16 cellular contexts compared by ENCODE assay signal in the genomic region with DNA sequence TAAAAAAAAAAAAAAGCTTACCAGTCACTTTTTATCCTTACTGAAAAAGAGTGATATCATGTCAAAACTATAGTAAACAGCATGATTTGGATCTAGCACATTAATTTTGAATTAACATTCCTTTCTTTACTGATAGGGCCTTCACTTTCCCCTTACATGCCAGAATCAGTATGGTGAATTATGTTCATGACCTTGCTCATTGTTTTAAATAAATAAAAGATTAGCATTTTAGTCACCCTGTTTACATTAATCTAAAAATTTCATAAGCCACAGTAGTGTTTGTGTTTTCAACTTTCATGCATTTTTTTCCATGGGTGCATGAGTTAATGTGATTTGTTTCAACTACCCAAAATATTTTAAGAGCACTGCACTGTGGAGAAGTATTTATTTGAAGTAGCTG.
DNase-seq lines count a peak whose midpoint lies in the region; ATAC-seq and TF ChIP-seq lines count a peak whose summit lies in the region.
"Had no signal": no experiment of that assay in that cellular context is flagged by ENCODE, and none has a peak within 500 bp of the region (broad histone marks: within the 10 kb centered on the region; RNA-seq: fewer than 3 reads in every experiment).

No MANE protein-coding gene starts in this region.

- no peak overlapping the region for H3K9ac ChIP-seq in IMR-90 (ENCODE audit: low read depth, low read length)

- H3K9me1 ChIP-seq in IMR-90 (ENCODE audit: insufficient read depth, low read length), result no peaks in the 10 kb centered on the region

- H3K27me3 ChIP-seq in IMR-90 (ENCODE audit: control insufficient read depth, insufficient read depth, low read length), result peaks cover 2% of the 10 kb centered on the region; the same call in 1 of the 2 replicates

- H2BK120ac ChIP-seq in IMR-90 (ENCODE audit: low read depth, low read length), result no peak overlapping the region

- POLR2A ChIA-PET in IMR-90 (lab: Charles Lee; ENCODE audit: unreplicated experiment) (no interaction called here), HEK293T (lab: Yijun Ruan, JAX) (no interaction called here)

- DNase-seq in IMR-90 (peak; percentile 4), amniotic epithelial cell (ENCODE audit: low read depth) (peak; percentile 48), mesothelial cell of epicardium (ENCODE audit: low spot score in 2 of 2, unreplicated experiment in 2 of 2) (no peak), HEK293T (ENCODE audit: extremely low spot score) (no peak)
- DNase-seq in stimulated activated naive CD8-positive, alpha-beta T cell treated with anti-CD3 and anti-CD28 coated beads, Interleukin-15, Interleukin-2, amounts not matched to agents 100 U/mL and 50 U/mL, for 24 hours, result no peak
- DNase-seq: C1 segment of cervical spinal cord; Calu3; CD4-positive, alpha-beta memory T cell; DMS53; DMS79 treated with DMSO at 0.1 percent for 48 hours; GF-D8; GOT3; H7; HCEC 1CT; HFFc6 had no signal

- H4K91ac ChIP-seq in IMR-90 (ENCODE audit: insufficient read depth, low read depth, low read length), result no peak overlapping the region

- in situ Hi-C loops in IMR-90 (cut with MboI; ENCODE audit: low sequenced_read_pairs), result loop anchor here (25.0 kb wide), 1 partner anchor 1008 kb away; no protein-coding TSS in a partner anchor

- no peak overlapping the region for H4K5ac ChIP-seq in IMR-90 (ENCODE audit: low read depth, low read length)

- no peaks in the 10 kb centered on the region for H4K20me1 ChIP-seq in IMR-90 (ENCODE audit: insufficient read depth, low read length)

- ATAC-seq in IMR-90 (ENCODE audit: low read depth) (peak; percentile 37), HG03139 (IDR thresholded peaks at IDR 0.05; ENCODE audit: unreplicated experiment) (no peak)
- ATAC-seq in stimulated activated naive CD8-positive, alpha-beta T cell treated with anti-CD3 and anti-CD28 coated beads, Interleukin-15, Interleukin-2, amounts not matched to agents 100 U/mL and 50 U/mL, for 24 hours, result no peak

- H2BK20ac ChIP-seq in IMR-90 (ENCODE audit: low read depth, low read length), result no peak overlapping the region

- H2AFZ ChIP-seq in IMR-90 (replicated peaks; ENCODE audit: low read length, poor library complexity), result no peak overlapping the region

- H3K14ac ChIP-seq in IMR-90 (replicated peaks; ENCODE audit: low read depth, low read length), result no peak overlapping the region

- H3K79me1 ChIP-seq in IMR-90 (ENCODE audit: low read depth in 1 of 2, low read length in 2 of 2), result no peaks in the 10 kb centered on the region

- no peak for TF ChIP-seq CTCF in IMR-90 (conservative IDR thresholded peaks at IDR 0.05; ENCODE audit: low read depth, low read length)
- TF ChIP-seq CTCF in mesothelial cell of epicardium (IDR thresholded peaks at IDR 0.05; ENCODE audit: unreplicated experiment), result no peak

- intact Hi-C loops in IMR-90 (cut with micrococcal nuclease), result no loop called here

- CTCF ChIA-PET in IMR-90 (lab: Yijun Ruan, JAX) (no interaction called here), HEK293T (lab: Yijun Ruan, JAX) (no interaction called here)

- H3K9me3 ChIP-seq in IMR-90 (ENCODE audit: control insufficient read depth, insufficient read depth, low read length), result no peaks in the 10 kb centered on the region

- no peak overlapping the region for H2AK5ac ChIP-seq in IMR-90 (ENCODE audit: low read depth, low read length)

- H3K18ac ChIP-seq in IMR-90 (ENCODE audit: low read depth, low read length), result no peak overlapping the region

- H3K56ac ChIP-seq in IMR-90 (ENCODE audit: extremely low read depth, insufficient read depth, low read length), result no peak overlapping the region

- no peak overlapping the region for H3K4me2 ChIP-seq in IMR-90 (ENCODE audit: low read depth, low read length)

- H4K8ac ChIP-seq in IMR-90 (ENCODE audit: low read depth in 2 of 2, low read length in 2 of 2), result no peak overlapping the region

- peaks cover 40% of the 10 kb centered on the region for H3K4me1 Mint-ChIP-seq in mesothelial cell of epicardium
- H3K4me1 Mint-ChIP-seq: CD4-positive, alpha-beta memory T cell had no signal

- no peak overlapping the region for H3K23ac ChIP-seq in IMR-90 (ENCODE audit: low read depth, low read length)

- H2BK5ac ChIP-seq in IMR-90 (ENCODE audit: low read depth, low read length, poor library complexity, severe bottlenecking), result no peak overlapping the region

- no peak overlapping the region for H3K4ac ChIP-seq in IMR-90 (ENCODE audit: low read depth, low read length)

- peak overlapping the region; percentile 44 for H3K27ac Mint-ChIP-seq in mesothelial cell of epicardium
- H3K27ac Mint-ChIP-seq: CD4-positive, alpha-beta memory T cell; HFFc6 had no signal

- dilution Hi-C loops in IMR-90 (cut with HindIII; ENCODE audit: low sequenced_read_pairs, unreplicated experiment), result no loop called here

- no peak for TF ChIP-seq RAD21 in IMR-90 (IDR thresholded peaks at IDR 0.05; ENCODE audit: low read length)

- H2BK15ac ChIP-seq in IMR-90 (ENCODE audit: low read depth, low read length), result no peak overlapping the region

- no peak overlapping the region for H2AK9ac ChIP-seq in IMR-90 (replicated peaks; ENCODE audit: low read depth, low read length, poor library complexity)

- H3K4me3 ChIP-seq in IMR-90 (ENCODE audit: insufficient read depth, low read depth, low read length), result no peak overlapping the region

- no peaks in the 10 kb centered on the region for H3K4me1 ChIP-seq in IMR-90 (ENCODE audit: control insufficient read depth, insufficient read depth, low read length)

- no TSS peak for BruUV-seq in IMR-90 (replicated peaks; lab: Mats Ljungman, UMichigan)

- H3K9me3 Mint-ChIP-seq in mesothelial cell of epicardium, result peaks cover 9% of the 10 kb centered on the region
- H3K9me3 Mint-ChIP-seq: CD4-positive, alpha-beta memory T cell; HFFc6 had no signal

- no peak overlapping the region for H3K4me3 Mint-ChIP-seq in mesothelial cell of epicardium
- H3K4me3 Mint-ChIP-seq: CD4-positive, alpha-beta memory T cell; HFFc6 had no signal

- no peak overlapping the region for H3K27ac ChIP-seq in IMR-90 (ENCODE audit: insufficient read depth, low read length)

- no peaks in the 10 kb centered on the region for H3K36me3 ChIP-seq in IMR-90 (ENCODE audit: control insufficient read depth, insufficient read depth, low read length)

- no peaks in the 10 kb centered on the region for H3K36me3 Mint-ChIP-seq in mesothelial cell of epicardium
- H3K36me3 Mint-ChIP-seq: CD4-positive, alpha-beta memory T cell had no signal

- H3K27me3 Mint-ChIP-seq in mesothelial cell of epicardium (ENCODE audit: low read depth), result no peaks in the 10 kb centered on the region

- no peak for TF ChIP-seq POLR2A in IMR-90 (IDR thresholded peaks at IDR 0.05; ENCODE audit: low read depth, low read length)

TF ChIP-seq in IMR-90, 13 proteins besides CTCF, POLR2A, EP300 and RAD21 (continues in another document):
- TF ChIP-seq, protein P1, sequence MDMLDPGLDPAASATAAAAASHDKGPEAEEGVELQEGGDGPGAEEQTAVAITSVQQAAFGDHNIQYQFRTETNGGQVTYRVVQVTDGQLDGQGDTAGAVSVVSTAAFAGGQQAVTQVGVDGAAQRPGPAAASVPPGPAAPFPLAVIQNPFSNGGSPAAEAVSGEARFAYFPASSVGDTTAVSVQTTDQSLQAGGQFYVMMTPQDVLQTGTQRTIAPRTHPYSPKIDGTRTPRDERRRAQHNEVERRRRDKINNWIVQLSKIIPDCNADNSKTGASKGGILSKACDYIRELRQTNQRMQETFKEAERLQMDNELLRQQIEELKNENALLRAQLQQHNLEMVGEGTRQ (IDR thresholded peaks at IDR 0.05; ENCODE audit: low read depth, low read length), result no peak
- TF ChIP-seq MXI1 (IDR thresholded peaks at IDR 0.05; ENCODE audit: borderline replicate concordance, low read depth, low read length) (no peak), RFX5 (IDR thresholded peaks at IDR 0.05; ENCODE audit: low read depth, low read length) (no peak), MAFK (IDR thresholded peaks at IDR 0.05; ENCODE audit: low read depth, low read length) (no peak), BHLHE40 (IDR thresholded peaks at IDR 0.05; ENCODE audit: low read depth, low read length) (no peak), FOS (IDR thresholded peaks at IDR 0.05; ENCODE audit: low read depth, low read length) (no peak), NFE2L2 (IDR thresholded peaks at IDR 0.05; ENCODE audit: low read depth, low read length) (no peak), RCOR1 (IDR thresholded peaks at IDR 0.05; ENCODE audit: insufficient replicate concordance, low read length) (no peak)

TF ChIP-seq in HEK293T, 16 proteins besides CTCF, POLR2A, EP300 and RAD21:
- no peak for TF ChIP-seq BHLHE40 (IDR thresholded peaks at IDR 0.05; ENCODE audit: borderline replicate concordance)
- no peak for TF ChIP-seq SUZ12 (IDR thresholded peaks at IDR 0.05)
- TF ChIP-seq HDGF (IDR thresholded peaks at IDR 0.05; ENCODE audit: borderline replicate concordance), result no peak
- no peak for TF ChIP-seq TARDBP (IDR thresholded peaks at IDR 0.05)
- no peak for TF ChIP-seq FOXM1 (IDR thresholded peaks at IDR 0.05; ENCODE audit: borderline replicate concordance)
- no peak for TF ChIP-seq LEF1 (IDR thresholded peaks at IDR 0.05; ENCODE audit: borderline replicate concordance)
- no peak for TF ChIP-seq FOXK2 (IDR thresholded peaks at IDR 0.05)
- TF ChIP-seq ARNT (IDR thresholded peaks at IDR 0.05), result no peak
- TF ChIP-seq ZNF384 (IDR thresholded peaks at IDR 0.05), result no peak
TF ChIP-seq in HEK293T: peak in this region for 0.

Comparison
In these comparisons a context has a peak if more than half of its experiments do, and no peak if none do; other contexts are left out.
1. DNase-seq: peak in IMR-90 (single experiment) and amniotic epithelial cell (single experiment); none in mesothelial cell of epicardium (0 of 2), HEK293T (single experiment) and stimulated activated naive CD8-positive, alpha-beta T cell treated with anti-CD3 and anti-CD28 coated beads, Interleukin-15, Interleukin-2, amounts not matched to agents 100 U/mL and 50 U/mL, for 24 hours (single experiment).